In the genomic region with DNA sequence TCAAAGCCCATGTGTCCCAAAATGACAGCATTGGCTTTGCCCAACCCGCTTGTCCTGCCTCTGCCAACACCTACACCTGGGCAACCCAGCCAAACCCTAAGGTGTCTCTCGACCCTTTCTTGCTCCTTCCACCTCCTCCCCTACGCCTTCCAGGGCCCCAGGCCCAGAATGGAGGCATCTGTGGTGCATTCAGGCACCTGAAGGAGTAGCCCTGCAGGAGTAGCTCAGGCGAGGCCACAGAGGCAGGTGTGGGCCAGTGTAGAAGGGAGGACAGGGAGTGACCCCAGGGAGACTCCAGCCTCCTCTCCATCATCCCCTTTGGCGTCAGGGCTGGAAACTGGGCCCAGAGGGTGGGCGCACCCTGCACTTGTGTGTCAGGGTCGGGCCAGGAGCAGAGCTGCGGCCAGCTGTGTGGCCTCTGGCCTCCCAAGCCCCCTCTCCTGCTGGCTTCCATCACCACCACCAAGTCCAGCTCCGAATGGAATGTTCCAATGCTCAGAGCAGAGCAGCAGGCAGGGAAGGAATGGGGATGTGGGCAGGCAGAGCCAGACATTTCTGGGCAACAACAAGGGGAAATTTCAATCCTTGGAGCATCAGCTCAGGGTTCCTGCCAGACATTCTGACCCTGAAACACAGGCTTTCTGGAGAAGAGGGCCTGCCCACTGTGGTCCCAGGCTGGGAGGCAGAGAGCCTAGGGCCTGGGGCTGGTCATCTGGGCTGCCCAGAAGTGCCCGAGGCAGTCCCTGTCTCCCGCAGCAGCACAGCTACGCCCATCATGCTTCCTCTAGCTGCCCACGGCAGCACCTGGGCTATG, we compare ENCODE assay signal across 11 cellular contexts. TPM values are rescaled to one million over a fixed set of nuclear protein-coding genes. Genes with fewer than 3 reads are reported as not detected.
DNase-seq lines count a peak whose midpoint lies in the region; ATAC-seq and TF ChIP-seq lines count a peak whose summit lies in the region.
"Had no signal": no experiment of that assay in that cellular context is flagged by ENCODE, and none has a peak within 500 bp of the region (broad histone marks: within the 10 kb centered on the region; RNA-seq: fewer than 3 reads in every experiment).

No MANE protein-coding gene starts in this region.

- H3K4me3 ChIP-seq in H7 (ENCODE audit: insufficient read depth, low read depth, low read length): no peak overlapping the region
- no peak overlapping the region for H3K4me3 ChIP-seq in neural progenitor cell

- no peaks in the 10 kb centered on the region for H3K27me3 ChIP-seq in H7 (ENCODE audit: control insufficient read depth, insufficient read depth, low read length)
- no peaks in the 10 kb centered on the region for H3K27me3 ChIP-seq in neural progenitor cell

- H3K4me3 Mint-ChIP-seq in activated T-helper 2 cell treated with anti-CD3 and anti-CD28 coated beads, Interferon-gamma antibody, Interleukin-2, Interleukin-4, amounts not matched to agents 10 μg/mL and 5 μg/mL and 100 μg/mL, durations not matched to agents 14 hours and 24 hours and 36 hours (ENCODE audit: low read depth): peak overlapping the region; percentile 53
- peak overlapping the region; percentile 64 to 66 for H3K4me3 Mint-ChIP-seq in stimulated activated naive CD8-positive, alpha-beta T cell treated with anti-CD3 and anti-CD28 coated beads, Interleukin-15, amount 100 ng/mL, for 72 hours
- no peak overlapping the region for H3K4me3 Mint-ChIP-seq in neural progenitor cell

- TF ChIP-seq CTCF in neural progenitor cell (IDR thresholded peaks at IDR 0.05): no peak

- peaks cover 45% of the 10 kb centered on the region for H3K4me1 Mint-ChIP-seq in activated T-helper 2 cell treated with anti-CD3 and anti-CD28 coated beads, Interferon-gamma antibody, Interleukin-2, Interleukin-4, amounts not matched to agents 10 μg/mL and 5 μg/mL and 100 μg/mL, durations not matched to agents 14 hours and 24 hours and 36 hours (ENCODE audit: low read depth)
- H3K4me1 Mint-ChIP-seq in stimulated activated naive CD8-positive, alpha-beta T cell treated with anti-CD3 and anti-CD28 coated beads, Interleukin-15, amount 100 ng/mL, for 72 hours: peaks cover 80% of the 10 kb centered on the region
- H3K4me1 Mint-ChIP-seq in neural progenitor cell: peaks cover 20% of the 10 kb centered on the region

- no peaks in the 10 kb centered on the region for H3K79me2 ChIP-seq in neural progenitor cell (ENCODE audit: low read depth)

- intact Hi-C loops in activated T-helper 2 cell treated with anti-CD3 and anti-CD28 coated beads, Interferon-gamma antibody, Interleukin-2, Interleukin-4, amounts not matched to agents 10 μg/mL and 5 μg/mL and 100 μg/mL, durations not matched to agents 14 hours and 24 hours and 36 hours (cut with micrococcal nuclease): no loop called here
- intact Hi-C loops in left ventricle myocardium superior (cut with micrococcal nuclease): no loop called here

- H3K36me3 ChIP-seq in H7 (replicated peaks; ENCODE audit: control insufficient read depth, insufficient read depth, low read length) (no peaks in the 10 kb centered on the region), neural progenitor cell (no peaks in the 10 kb centered on the region)

- no peaks in the 10 kb centered on the region for H3K27me3 Mint-ChIP-seq in activated T-helper 2 cell treated with anti-CD3 and anti-CD28 coated beads, Interferon-gamma antibody, Interleukin-2, Interleukin-4, amounts not matched to agents 10 μg/mL and 5 μg/mL and 100 μg/mL, durations not matched to agents 14 hours and 24 hours and 36 hours (ENCODE audit: low read depth)
- H3K27me3 Mint-ChIP-seq in stimulated activated naive CD8-positive, alpha-beta T cell treated with anti-CD3 and anti-CD28 coated beads, Interleukin-15, amount 100 ng/mL, for 72 hours: no peaks in the 10 kb centered on the region
- peaks cover 5% of the 10 kb centered on the region for H3K27me3 Mint-ChIP-seq in neural progenitor cell (ENCODE audit: insufficient read depth, low read depth)

- H3K27ac ChIP-seq in neural progenitor cell: no peak overlapping the region

- peaks cover 18% of the 10 kb centered on the region for H3K4me1 ChIP-seq in neural progenitor cell

- no peak overlapping the region for H3K4me2 ChIP-seq in neural progenitor cell

- H3F3A ChIP-seq in neural progenitor cell (ENCODE audit: low read depth): peaks cover 12% of the 10 kb centered on the region

- peak overlapping the region; percentile 83 for H3K27ac Mint-ChIP-seq in activated T-helper 2 cell treated with anti-CD3 and anti-CD28 coated beads, Interferon-gamma antibody, Interleukin-2, Interleukin-4, amounts not matched to agents 10 μg/mL and 5 μg/mL and 100 μg/mL, durations not matched to agents 14 hours and 24 hours and 36 hours
- peak overlapping the region; percentile 92 to 95 for H3K27ac Mint-ChIP-seq in stimulated activated naive CD8-positive, alpha-beta T cell treated with anti-CD3 and anti-CD28 coated beads, Interleukin-15, amount 100 ng/mL, for 72 hours
- H3K27ac Mint-ChIP-seq in neural progenitor cell: no peak overlapping the region

- DNase-seq in H7 (peak; percentile 34), left ventricle myocardium superior (peak; percentile 47), Kasumi-1 (lab: John Stamatoyannopoulos, UW) (no peak), neural progenitor cell (ENCODE audit: low spot score) (no peak), MV-4-11 (lab: John Stamatoyannopoulos, UW) (no peak)
- no peak for DNase-seq in activated T-helper 2 cell treated with anti-CD3 and anti-CD28 coated beads, Interferon-gamma antibody, Interleukin-2, Interleukin-4, amounts not matched to agents 10 μg/mL and 5 μg/mL and 100 μg/mL, durations not matched to agents 14 hours and 24 hours and 36 hours (ENCODE audit: low spot score)
- DNase-seq in stimulated activated naive CD8-positive, alpha-beta T cell treated with anti-CD3 and anti-CD28 coated beads, Interleukin-15, amount 100 ng/mL, for 72 hours: no peak
- DNase-seq: cerebellar nuclear complex; NCI-H187 treated with DMSO at 0.1 percent for 48 hours; SHP77 treated with DMSO at 0.1 percent for 48 hours; stimulated activated CD4-positive, alpha-beta T cell treated with anti-CD3 and anti-CD28 coated beads, Interleukin-4, amount 100 ng/mL, for 4 hours had no signal

- peak; percentile 3 for ATAC-seq in left ventricle myocardium superior
- no peak for ATAC-seq in stimulated activated naive CD8-positive, alpha-beta T cell treated with anti-CD3 and anti-CD28 coated beads, Interleukin-15, amount 100 ng/mL, for 72 hours

- H3K36me3 Mint-ChIP-seq in activated T-helper 2 cell treated with anti-CD3 and anti-CD28 coated beads, Interferon-gamma antibody, Interleukin-2, Interleukin-4, amounts not matched to agents 10 μg/mL and 5 μg/mL and 100 μg/mL, durations not matched to agents 14 hours and 24 hours and 36 hours (ENCODE audit: low read depth): peaks cover 22% of the 10 kb centered on the region
- no peaks in the 10 kb centered on the region for H3K36me3 Mint-ChIP-seq in neural progenitor cell

- H2AFZ ChIP-seq in neural progenitor cell (replicated peaks): no peak overlapping the region

- H4K20me1 ChIP-seq in neural progenitor cell (ENCODE audit: low read depth): peaks cover 6% of the 10 kb centered on the region

- H3K9ac ChIP-seq in neural progenitor cell: no peak overlapping the region

- H3K9me3 Mint-ChIP-seq in activated T-helper 2 cell treated with anti-CD3 and anti-CD28 coated beads, Interferon-gamma antibody, Interleukin-2, Interleukin-4, amounts not matched to agents 10 μg/mL and 5 μg/mL and 100 μg/mL, durations not matched to agents 14 hours and 24 hours and 36 hours: no peaks in the 10 kb centered on the region
- no peaks in the 10 kb centered on the region for H3K9me3 Mint-ChIP-seq in stimulated activated naive CD8-positive, alpha-beta T cell treated with anti-CD3 and anti-CD28 coated beads, Interleukin-15, amount 100 ng/mL, for 72 hours
- no peaks in the 10 kb centered on the region for H3K9me3 Mint-ChIP-seq in neural progenitor cell

- H3K9me3 ChIP-seq in neural progenitor cell (ENCODE audit: low read depth): no peaks in the 10 kb centered on the region

RNA-seq across cellular contexts. Expression of gene PLEKHF1, which starts 16.4 kb away (rescaled TPM):
- 12.9 and 19.4 TPM in 2 replicates for total RNA-seq in H7 (2014; rRNA removed; shearing (Covaris generic))
- total RNA-seq in activated T-helper 2 cell treated with anti-CD3 and anti-CD28 coated beads, Interferon-gamma antibody, Interleukin-2, Interleukin-4, amounts not matched to agents 10 μg/mL and 5 μg/mL and 100 μg/mL, durations not matched to agents 14 hours and 24 hours and 36 hours: 28.0 and 30.3 TPM in 2 replicates
- total RNA-seq in left ventricle myocardium superior: 44.7 TPM
- 1.2 and 1.4 TPM in 2 replicates for total RNA-seq in neural progenitor cell (ENCODE audit: low replicate concordance)

RNA-seq across cellular contexts. Expression of gene C19orf12, which starts 33.4 kb away (rescaled TPM):
- 24.0 and 24.1 TPM in 2 replicates for total RNA-seq in H7 (2014; rRNA removed; shearing (Covaris generic))
- total RNA-seq in activated T-helper 2 cell treated with anti-CD3 and anti-CD28 coated beads, Interferon-gamma antibody, Interleukin-2, Interleukin-4, amounts not matched to agents 10 μg/mL and 5 μg/mL and 100 μg/mL, durations not matched to agents 14 hours and 24 hours and 36 hours: 41.9 and 42.2 TPM in 2 replicates
- total RNA-seq in left ventricle myocardium superior: 57.0 TPM
- total RNA-seq in neural progenitor cell (ENCODE audit: low replicate concordance): 27.5 and 28.2 TPM in 2 replicates

Comparison
In these comparisons a context has a peak if more than half of its experiments do, and no peak if none do; other contexts are left out.
1. DNase-seq: peak in H7 (single experiment) and left ventricle myocardium superior (single experiment); none in activated T-helper 2 cell treated with anti-CD3 and anti-CD28 coated beads, Interferon-gamma antibody, Interleukin-2, Interleukin-4, amounts not matched to agents 10 μg/mL and 5 μg/mL and 100 μg/mL, durations not matched to agents 14 hours and 24 hours and 36 hours (single experiment), stimulated activated naive CD8-positive, alpha-beta T cell treated with anti-CD3 and anti-CD28 coated beads, Interleukin-15, amount 100 ng/mL, for 72 hours (0 of 2), Kasumi-1 (0 of 2), neural progenitor cell (single experiment) and MV-4-11 (single experiment).